In the genomic region with DNA sequence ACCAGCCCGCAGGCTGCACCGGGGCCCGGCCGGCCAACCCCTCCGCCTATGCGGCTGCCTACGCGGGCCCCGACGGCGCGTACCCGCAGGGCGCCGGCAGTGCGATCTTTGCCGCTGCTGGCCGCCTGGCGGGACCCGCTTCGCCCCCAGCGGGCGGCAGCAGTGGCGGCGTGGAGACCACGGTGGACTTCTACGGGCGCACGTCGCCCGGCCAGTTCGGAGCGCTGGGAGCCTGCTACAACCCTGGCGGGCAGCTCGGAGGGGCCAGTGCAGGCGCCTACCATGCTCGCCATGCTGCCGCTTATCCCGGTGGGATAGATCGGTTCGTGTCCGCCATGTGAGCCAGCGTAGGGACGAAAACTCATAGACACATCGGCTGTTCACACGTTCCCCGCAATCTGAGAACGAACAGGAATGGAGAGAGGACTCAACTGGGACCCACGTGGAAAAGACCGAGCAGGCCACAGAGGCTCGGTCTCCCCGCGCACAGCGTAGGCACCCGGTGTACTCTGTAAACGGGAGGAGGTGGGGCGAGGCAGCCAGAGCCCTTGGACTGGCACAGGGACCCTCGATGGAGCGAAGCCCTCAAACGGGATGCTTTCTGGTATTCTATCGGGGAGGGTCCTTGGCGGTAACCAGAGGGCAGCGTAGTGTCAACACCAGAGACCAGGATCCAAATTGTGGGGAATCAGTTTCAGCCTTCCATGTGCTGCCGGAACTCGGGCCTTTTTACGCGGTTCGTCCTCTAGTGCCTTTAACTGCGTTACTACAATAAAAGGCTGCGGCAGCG, we compare ENCODE assay signal across 11 cellular contexts. TPM values are rescaled to one million over a fixed set of nuclear protein-coding genes. Genes with fewer than 3 reads are reported as not detected.
DNase-seq lines count a peak whose midpoint lies in the region; ATAC-seq and TF ChIP-seq lines count a peak whose summit lies in the region.
"Had no signal": no experiment of that assay in that cellular context is flagged by ENCODE, and none has a peak within 500 bp of the region (broad histone marks: within the 10 kb centered on the region; RNA-seq: fewer than 3 reads in every experiment).

No MANE protein-coding gene starts in this region.

- H3K27me3 Mint-ChIP-seq in activated naive CD4-positive, alpha-beta T cell treated with anti-CD3 and anti-CD28 coated beads, Interleukin-2, amount 50 U/mL, for 24 hours, result peaks cover 63% of the 10 kb centered on the region

- H3K4me1 Mint-ChIP-seq in activated naive CD4-positive, alpha-beta T cell treated with anti-CD3 and anti-CD28 coated beads, Interleukin-2, amount 50 U/mL, for 24 hours, result peaks cover 19% of the 10 kb centered on the region

- TF ChIP-seq CTCF in RWPE2 (IDR thresholded peaks at IDR 0.05; ENCODE audit: poor library complexity, severe bottlenecking) (no peak), BE2C (IDR thresholded peaks at IDR 0.05; ENCODE audit: low read depth, low read length) (no peak), psoas muscle (IDR thresholded peaks at IDR 0.05) (no peak)

- H3K4me3 Mint-ChIP-seq in activated naive CD4-positive, alpha-beta T cell treated with anti-CD3 and anti-CD28 coated beads, Interleukin-2, amount 50 U/mL, for 24 hours, result peak overlapping the region; percentile 19

- H3K27me3 ChIP-seq in RWPE2 (ENCODE audit: insufficient read depth, poor library complexity, severe bottlenecking), result peaks cover 15% of the 10 kb centered on the region
- peaks cover 86% of the 10 kb centered on the region for H3K27me3 ChIP-seq in thymus (ENCODE audit: control insufficient read depth, insufficient read depth)
- H3K27me3 ChIP-seq in BE2C, result peaks cover 99% of the 10 kb centered on the region
- H3K27me3 ChIP-seq in psoas muscle (ENCODE audit: insufficient read depth in 3 of 3, low read length in 2 of 3), result peaks cover 2 to 99% (median 59%) of the 10 kb centered on the region in 3 donors

- 16% methylated on average over 71 of the region's 71 CpGs for WGBS in thymus
- 5 to 7% (median 7%) methylated on average over 70 to 71 of the region's 71 CpGs for WGBS in psoas muscle, 3 donors

- H3K36me3 ChIP-seq in RWPE2 (ENCODE audit: low read depth) (no peaks in the 10 kb centered on the region), thymus (ENCODE audit: control insufficient read depth, insufficient read depth) (no peaks in the 10 kb centered on the region), BE2C (no peaks in the 10 kb centered on the region), psoas muscle (ENCODE audit: insufficient read depth in 1 of 2, low read depth in 1 of 2) (no peaks in the 10 kb centered on the region)

- DNase-seq in activated naive CD4-positive, alpha-beta T cell treated with Interleukin-2 at 50 U/mL for 16 hours, result no peak
- DNase-seq in RWPE2 (ENCODE audit: low spot score) (no peak), NCI-H1105 (lab: John Stamatoyannopoulos, UW) (no peak), BE2C (no peak), psoas muscle (no peak)
- DNase-seq: DND-41, GOT3, small intestine had no signal

- no peaks in the 10 kb centered on the region for H3K9me3 Mint-ChIP-seq in activated naive CD4-positive, alpha-beta T cell treated with anti-CD3 and anti-CD28 coated beads, Interleukin-2, amount 50 U/mL, for 24 hours

- no peaks in the 10 kb centered on the region for H3K36me3 Mint-ChIP-seq in activated naive CD4-positive, alpha-beta T cell treated with anti-CD3 and anti-CD28 coated beads, Interleukin-2, amount 50 U/mL, for 24 hours

- H3K4me3 ChIP-seq in RWPE2 (ENCODE audit: severe bottlenecking) (peak overlapping the region; percentile 49), iPS-18c (ENCODE audit: insufficient read depth, low read depth, low read length) (peak overlapping the region; percentile 28), thymus (ENCODE audit: low read length) (peak overlapping the region; percentile 53), BE2C (ENCODE audit: low read depth, low read length) (no peak overlapping the region), psoas muscle (no peak overlapping the region)

- H3K27ac ChIP-seq in RWPE2 (ENCODE audit: poor library complexity, severe bottlenecking) (no peak overlapping the region), thymus (ENCODE audit: low read depth) (no peak overlapping the region), psoas muscle (no peak overlapping the region)

- no peaks in the 10 kb centered on the region for H3K4me1 ChIP-seq in RWPE2 (ENCODE audit: insufficient read depth, poor library complexity, severe bottlenecking)
- peaks cover 8% of the 10 kb centered on the region for H3K4me1 ChIP-seq in thymus (ENCODE audit: control insufficient read depth, insufficient read depth, low read length)
- H3K4me1 ChIP-seq in BE2C, result no peaks in the 10 kb centered on the region
- peaks cover 16% of the 10 kb centered on the region for H3K4me1 ChIP-seq in psoas muscle

- H3K9me3 ChIP-seq in RWPE2 (ENCODE audit: severe bottlenecking) (no peaks in the 10 kb centered on the region), iPS-18c (ENCODE audit: control insufficient read depth, insufficient read depth, low read length) (no peaks in the 10 kb centered on the region), thymus (ENCODE audit: control insufficient read depth) (peaks cover 2% of the 10 kb centered on the region), BE2C (no peaks in the 10 kb centered on the region; the same call in 1 of the 2 replicates), psoas muscle (no peaks in the 10 kb centered on the region)

- intact Hi-C loops in psoas muscle (cut with DNase I), result no loop called here

- ATAC-seq in RWPE2 (ENCODE audit: low read depth) (no peak), psoas muscle (no peak)

- H3K27ac Mint-ChIP-seq in activated naive CD4-positive, alpha-beta T cell treated with anti-CD3 and anti-CD28 coated beads, Interleukin-2, amount 50 U/mL, for 24 hours, result no peak overlapping the region

RNA-seq across cellular contexts. Expression of gene FOXE1, which starts 1.9 kb away (rescaled TPM):
- polyA plus RNA-seq in thymus (4.4 TPM), psoas muscle (not detected)
- not detected for polyA plus RNA-seq in BE2C (2012; ENCODE audit: insufficient read depth, insufficient read length, low read depth)
- total RNA-seq in psoas muscle, result not detected
- polyA plus RNA-seq: small intestine had no signal

Comparison
In these comparisons a context has a peak if more than half of its experiments do, and no peak if none do; other contexts are left out.
1. H3K4me3 ChIP-seq: peak in RWPE2 (single experiment), iPS-18c (single experiment) and thymus (single experiment); none in BE2C (single experiment) and psoas muscle (single experiment).